ENCODE assay signal across 22 cellular contexts in the genomic region with DNA sequence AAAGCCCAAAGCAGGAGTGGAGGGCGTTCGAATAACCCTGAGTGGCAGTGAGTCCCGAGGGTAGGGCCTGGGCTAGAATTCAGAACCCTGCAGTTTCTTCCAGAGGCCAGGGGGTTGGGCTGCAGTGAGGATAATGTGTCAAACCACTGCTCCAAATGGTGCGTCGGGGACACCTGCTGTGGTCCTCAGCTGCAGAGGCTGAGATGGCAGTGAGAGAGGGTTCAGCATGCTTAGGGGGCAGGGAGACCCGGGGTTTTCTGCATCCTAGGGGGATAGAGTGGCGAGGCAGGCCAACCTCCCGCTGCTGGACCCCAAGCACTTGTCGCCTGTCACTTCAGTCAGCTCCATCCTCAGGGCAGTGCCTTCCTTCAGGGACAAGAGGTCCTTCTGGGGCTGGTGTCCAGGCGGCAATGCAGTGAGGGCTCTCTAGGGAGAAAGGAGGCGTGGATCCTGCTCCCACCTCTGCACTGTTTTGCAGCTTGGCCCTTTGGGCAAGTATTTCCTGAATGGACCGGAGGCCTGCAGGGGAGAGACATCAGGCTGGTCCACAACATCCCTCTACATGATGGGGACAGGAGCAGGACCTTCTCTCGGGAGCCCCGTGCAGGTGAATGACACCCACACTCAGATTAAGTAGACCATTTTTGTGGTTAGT. TPM values are rescaled to one million over a fixed set of nuclear protein-coding genes. Genes with fewer than 3 reads are reported as not detected.
DNase-seq lines count a peak whose midpoint lies in the region; ATAC-seq and TF ChIP-seq lines count a peak whose summit lies in the region.
"Had no signal": no experiment of that assay in that cellular context is flagged by ENCODE, and none has a peak within 500 bp of the region (broad histone marks: within the 10 kb centered on the region; RNA-seq: fewer than 3 reads in every experiment).

No MANE protein-coding gene starts in this region.

- in situ Hi-C loops in gastrocnemius medialis (cut with MboI; ENCODE audit: low sequenced_read_pairs in 4 of 4) = loop anchor here in 1 of 4 donors (25.0 kb wide), 1 partner anchor 191 kb away; no protein-coding TSS in a partner anchor

- no peak overlapping the region for H4K5ac ChIP-seq in mesendoderm (ENCODE audit: low read length)

- DNase-seq in NCI-H1417 (lab: John Stamatoyannopoulos, UW) (peak; percentile 30 to 65 (median 30)), NCI-H1417 treated with DMSO at 0.1 percent for 48 hours (lab: John Stamatoyannopoulos, UW) (no peak), Peyer's patch (peak in 2 of 3 donors; percentile 19 to 29), mesendoderm (no peak), gastrocnemius medialis (peak; percentile 61 to 74), lower lobe of right lung (no peak)
- DNase-seq in activated CD8-positive, alpha-beta T cell treated with anti-CD3 and anti-CD28 coated beads for 36 hours = no peak
- no peak for DNase-seq in stimulated activated naive CD4-positive, alpha-beta T cell (lab: John Stamatoyannopoulos, UW)
- DNase-seq: 8988T; Calu3; CD4-positive, alpha-beta memory T cell; DMS53; GM23248; KBM-7; MV-4-11; NCI-H1436; NCI-H2029 treated with DMSO at 0.1 percent for 48 hours; NCI-H2227 treated with DMSO at 0.1 percent for 48 hours; NCI-H82; PC-9 had no signal

- TF ChIP-seq CTCF in Peyer's patch (IDR thresholded peaks at IDR 0.05) (no peak), gastrocnemius medialis (IDR thresholded peaks at IDR 0.05 in 4 of 5, conservative IDR thresholded peaks at IDR 0.05 in 1 of 5) (no peak), lower lobe of right lung (IDR thresholded peaks at IDR 0.05) (no peak)
- TF ChIP-seq CTCF in activated CD8-positive, alpha-beta T cell treated with anti-CD3 and anti-CD28 coated beads for 36 hours (IDR thresholded peaks at IDR 0.05) = no peak

- POLR2A ChIA-PET in activated CD8-positive, alpha-beta T cell treated with anti-CD3 and anti-CD28 coated beads for 36 hours (lab: Charles Lee) = no interaction called here

- no peak overlapping the region for H3K4me3 Mint-ChIP-seq in activated CD8-positive, alpha-beta T cell treated with anti-CD3 and anti-CD28 coated beads for 36 hours
- H3K4me3 Mint-ChIP-seq: CD4-positive, alpha-beta memory T cell had no signal

- H3K4me2 ChIP-seq in mesendoderm (ENCODE audit: low read length) = no peak overlapping the region
- H3K4me2 ChIP-seq: PC-9 had no signal

- peaks cover 2% of the 10 kb centered on the region for H3K4me1 Mint-ChIP-seq in activated CD8-positive, alpha-beta T cell treated with anti-CD3 and anti-CD28 coated beads for 36 hours (ENCODE audit: low read depth)

- intact Hi-C loops in gastrocnemius medialis (cut with DNase I; ENCODE audit: low total_unique reads) = loop anchor here (1.0 kb wide), 1 partner anchor 80 kb away; no protein-coding TSS in a partner anchor
- intact Hi-C loops in lower lobe of right lung (cut with DNase I) = no loop called here
- intact Hi-C loops in activated CD8-positive, alpha-beta T cell treated with anti-CD3 and anti-CD28 coated beads for 36 hours (cut with micrococcal nuclease) = no loop called here

- no peaks in the 10 kb centered on the region for H3K79me1 ChIP-seq in mesendoderm (ENCODE audit: low read length)

- H3K9me3 Mint-ChIP-seq in activated CD8-positive, alpha-beta T cell treated with anti-CD3 and anti-CD28 coated beads for 36 hours = no peaks in the 10 kb centered on the region

- peak overlapping the region; percentile 18 for H3K23ac ChIP-seq in mesendoderm (ENCODE audit: low read length)

- no peaks in the 10 kb centered on the region for H3K79me2 ChIP-seq in mesendoderm (ENCODE audit: control insufficient read depth, insufficient read depth, low read length)

- H3K9me3 ChIP-seq in Peyer's patch (no peaks in the 10 kb centered on the region), gastrocnemius medialis (no peaks in the 10 kb centered on the region), lower lobe of right lung (no peaks in the 10 kb centered on the region)

- H3K27ac Mint-ChIP-seq in activated CD8-positive, alpha-beta T cell treated with anti-CD3 and anti-CD28 coated beads for 36 hours = no peak overlapping the region
- H3K27ac Mint-ChIP-seq: CD4-positive, alpha-beta memory T cell had no signal

- H2BK15ac ChIP-seq in mesendoderm (replicated peaks; ENCODE audit: low read depth) = no peak overlapping the region

- H2AK5ac ChIP-seq in mesendoderm (ENCODE audit: low read length) = no peak overlapping the region

- no peaks in the 10 kb centered on the region for H3K27me3 ChIP-seq in Peyer's patch
- no peaks in the 10 kb centered on the region for H3K27me3 ChIP-seq in mesendoderm (ENCODE audit: insufficient read depth, low read length, poor library complexity)
- no peaks in the 10 kb centered on the region for H3K27me3 ChIP-seq in gastrocnemius medialis
- peaks cover 44% of the 10 kb centered on the region for H3K27me3 ChIP-seq in lower lobe of right lung (ENCODE audit: low read depth)

- no peak overlapping the region for H3K9ac ChIP-seq in mesendoderm (ENCODE audit: low read length)
- H3K9ac ChIP-seq: GM23248 had no signal

- no peaks in the 10 kb centered on the region for H3K36me3 ChIP-seq in Peyer's patch
- H3K36me3 ChIP-seq in mesendoderm (ENCODE audit: control insufficient read depth, insufficient read depth, low read length) = no peaks in the 10 kb centered on the region
- H3K36me3 ChIP-seq in gastrocnemius medialis = no peaks in the 10 kb centered on the region
- H3K36me3 ChIP-seq in lower lobe of right lung = no peaks in the 10 kb centered on the region

- H4K8ac ChIP-seq in mesendoderm (ENCODE audit: low read depth, low read length) = no peak overlapping the region

- CTCF ChIA-PET in activated CD8-positive, alpha-beta T cell treated with anti-CD3 and anti-CD28 coated beads for 36 hours (lab: Charles Lee) = interaction anchor here (1.0 to 24.8 kb wide), 2 partner anchors 105 to 124 kb away, joined by 3 to 541 read pairs; no protein-coding TSS in a partner anchor

- no peak overlapping the region for H2BK5ac ChIP-seq in mesendoderm (ENCODE audit: low read length)

- H3K18ac ChIP-seq in mesendoderm (ENCODE audit: low read length) = no peak overlapping the region

- H3K36me3 Mint-ChIP-seq in activated CD8-positive, alpha-beta T cell treated with anti-CD3 and anti-CD28 coated beads for 36 hours (ENCODE audit: low read depth) = no peaks in the 10 kb centered on the region

- H3K27ac ChIP-seq in Peyer's patch (no peak overlapping the region), mesendoderm (ENCODE audit: low read depth, low read length) (no peak overlapping the region), gastrocnemius medialis (peak overlapping the region; percentile 92 to 100 (median 93)), lower lobe of right lung (no peak overlapping the region)
- H3K27ac ChIP-seq: GM23248, PC-9 had no signal

- no peak overlapping the region for H3K4ac ChIP-seq in mesendoderm (ENCODE audit: low read depth, low read length)

- H3K56ac ChIP-seq in mesendoderm (ENCODE audit: low read length) = no peak overlapping the region

- H3K4me1 ChIP-seq in Peyer's patch (no peaks in the 10 kb centered on the region), mesendoderm (ENCODE audit: control insufficient read depth, low read depth, low read length) (no peaks in the 10 kb centered on the region), gastrocnemius medialis (peaks cover 54 to 75% of the 10 kb centered on the region in 2 donors), lower lobe of right lung (no peaks in the 10 kb centered on the region)

- no peak for TF ChIP-seq POLR2A in Peyer's patch (IDR thresholded peaks at IDR 0.05)
- peak; percentile 43 to 78 for TF ChIP-seq POLR2A in gastrocnemius medialis (IDR thresholded peaks at IDR 0.05)

- WGBS in mesendoderm (ENCODE audit: extremely low coverage, insufficient coverage, low lambda C conversion rate) = no CpG with 5 or more reads among the region's 14 CpGs

- peaks cover 22% of the 10 kb centered on the region for H3K27me3 Mint-ChIP-seq in activated CD8-positive, alpha-beta T cell treated with anti-CD3 and anti-CD28 coated beads for 36 hours

- no peak overlapping the region for H2BK120ac ChIP-seq in mesendoderm (ENCODE audit: low read depth, low read length)

- H3K4me3 ChIP-seq in Peyer's patch (no peak overlapping the region), mesendoderm (ENCODE audit: low read length) (no peak overlapping the region), gastrocnemius medialis (peak overlapping the region; percentile 52 to 63 (median 56)), lower lobe of right lung (no peak overlapping the region)
- H3K4me3 ChIP-seq: GM23248, PC-9 had no signal

- ATAC-seq in gastrocnemius medialis (peak; percentile 31 to 34), lower lobe of right lung (no peak)
- no peak for ATAC-seq in activated CD8-positive, alpha-beta T cell treated with anti-CD3 and anti-CD28 coated beads for 36 hours

RNA-seq across cellular contexts. Expression of a gene that starts 8.4 kb away (rescaled TPM):
- total RNA-seq in Peyer's patch (not detected), gastrocnemius medialis (under 1 TPM in 2 of 4 donors, not detected in 2; 0.62 to 0.85 TPM), lower lobe of right lung (not detected)
- 0.04 TPM for polyA plus RNA-seq in mesendoderm (2013, experiment 1 of 2)
- polyA plus RNA-seq in mesendoderm (2013, experiment 2 of 2) = 0.06 TPM
- total RNA-seq in activated CD8-positive, alpha-beta T cell treated with anti-CD3 and anti-CD28 coated beads for 36 hours = not detected
- total RNA-seq: Calu3; CD4-positive, alpha-beta memory T cell; GM23248; PC-9; SK-MEL-5 had no signal
- polyA plus RNA-seq: BJ; CD4-positive, alpha-beta memory T cell; GM23248 had no signal

Comparison
In these comparisons a context has a peak if more than half of its experiments do, and no peak if none do; other contexts are left out.
1. DNase-seq: peak in NCI-H1417 (3 of 3), Peyer's patch (2 of 3) and gastrocnemius medialis (2 of 2); none in NCI-H1417 treated with DMSO at 0.1 percent for 48 hours (single experiment), mesendoderm (single experiment), lower lobe of right lung (single experiment), activated CD8-positive, alpha-beta T cell treated with anti-CD3 and anti-CD28 coated beads for 36 hours (single experiment) and stimulated activated naive CD4-positive, alpha-beta T cell (0 of 6).
2. H3K27ac ChIP-seq: peak in gastrocnemius medialis (4 of 4); none in Peyer's patch (0 of 4), mesendoderm (single experiment) and lower lobe of right lung (single experiment).
3. H3K4me3 ChIP-seq: peak in gastrocnemius medialis (4 of 4); none in Peyer's patch (0 of 4), mesendoderm (single experiment) and lower lobe of right lung (single experiment).
4. POLR2A ChIP-seq: peak in gastrocnemius medialis (2 of 2); none in Peyer's patch (0 of 2).
5. ATAC-seq: peak in gastrocnemius medialis (2 of 2); none in lower lobe of right lung (0 of 2) and activated CD8-positive, alpha-beta T cell treated with anti-CD3 and anti-CD28 coated beads for 36 hours (single experiment).